In the genomic region with DNA sequence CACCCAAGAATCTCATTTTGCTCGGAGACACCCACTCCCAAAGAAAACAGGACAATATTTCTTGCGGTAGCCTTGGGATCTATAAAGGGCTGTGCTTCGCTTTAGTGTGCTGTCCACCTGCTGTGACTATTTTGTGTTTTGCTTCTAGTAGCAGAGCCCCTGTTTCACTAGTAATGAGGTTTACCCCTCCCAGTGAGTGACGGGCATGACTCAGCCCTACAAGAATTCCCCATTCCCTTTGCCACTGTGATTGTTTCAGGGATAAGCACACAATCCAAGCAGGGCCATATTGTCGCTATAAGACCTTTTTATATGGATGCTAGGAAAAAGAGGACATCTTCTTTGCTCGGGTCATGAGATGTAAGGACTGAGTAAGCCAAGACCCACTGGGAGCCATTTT, we compare ENCODE assay signal across 29 cellular contexts.
DNase-seq lines count a peak whose midpoint lies in the region; ATAC-seq lines count a peak whose summit lies in the region.
"Had no signal": no experiment of that assay in that cellular context is flagged by ENCODE, and none has a peak within 500 bp of the region (broad histone marks: within the 10 kb centered on the region; RNA-seq: fewer than 3 reads in every experiment).

No MANE protein-coding gene starts in this region.

- H3K27me3 ChIP-seq in HUES48 (ENCODE audit: control insufficient read depth, insufficient read depth, low read length) (no peaks in the 10 kb centered on the region), ectodermal cell (ENCODE audit: control insufficient read depth, insufficient read depth, low read length, poor library complexity, severe bottlenecking) (no peaks in the 10 kb centered on the region)
- H3K27me3 ChIP-seq: ascending aorta, SJCRH30 had no signal

- H3K9me3 ChIP-seq in HUES48 (ENCODE audit: control insufficient read depth, insufficient read depth, low read length) = no peaks in the 10 kb centered on the region
- H3K9me3 ChIP-seq in ectodermal cell (ENCODE audit: control insufficient read depth, low read length) = no peaks in the 10 kb centered on the region
- H3K9me3 ChIP-seq: ascending aorta, mucosa of descending colon, SJCRH30, tibial nerve had no signal

- ATAC-seq in GM19035 (IDR thresholded peaks at IDR 0.05; ENCODE audit: unreplicated experiment) (no peak), GM18519 (IDR thresholded peaks at IDR 0.05; ENCODE audit: low FRiP score, unreplicated experiment) (no peak)
- ATAC-seq: mucosa of descending colon; natural killer cell treated with Interleukin-12 subunit alpha and Interleukin-12 subunit beta and Interleukin-15 and Interleukin-18, amount 100 ng/mL, for 72 hours; stimulated activated effector memory CD8-positive, alpha-beta T cell treated with anti-CD3 and anti-CD28 coated beads, Interleukin-12 subunit alpha, Interleukin-12 subunit beta, amount 100 ng/mL, for 72 hours; T-cell had no signal

- DNase-seq in Daoy (ENCODE audit: low read depth) (peak; percentile 73), kidney tubule cell (ENCODE audit: low spot score) (peak; percentile 6), retina (no peak)
- DNase-seq in activated CD8-positive, alpha-beta memory T cell treated with anti-CD3 and anti-CD28 coated beads for 24 hours = no peak
- DNase-seq: activated CD4-positive, alpha-beta T cell treated with anti-CD3 and anti-CD28 coated beads, Interleukin-2, amount 10 ng/mL, durations not matched to agents 24 days and 14 days; activated gamma-delta T cell treated with Interleukin-2 at 50 U/mL for 16 hours; activated T-cell treated with anti-CD3 and anti-CD28 coated beads, Interleukin-2, amount 50 U/mL, for 48 hours; CD8-positive, alpha-beta memory T cell; DMS153; effector memory CD4-positive, alpha-beta T cell; erythroblast; glutamatergic neuron; GM23248; mucosa of descending colon; NCI-H446; NCI-H748 treated with DMSO at 0.1 percent for 48 hours; SJCRH30; stimulated activated CD4-positive, alpha-beta T cell treated with anti-CD3 and anti-CD28 coated beads, Interleukin-15, amount 100 ng/mL, for 24 hours; T-cell had no signal

- WGBS in ectodermal cell, 2 experiments = 44 to 53% methylated on average over 6 of the region's 6 CpGs

- H3K36me3 ChIP-seq in HUES48 (ENCODE audit: control insufficient read depth, insufficient read depth, low read length) (no peaks in the 10 kb centered on the region), ectodermal cell (ENCODE audit: control insufficient read depth, insufficient read depth, low read length) (no peaks in the 10 kb centered on the region)
- H3K36me3 ChIP-seq: ascending aorta, SJCRH30, tibial nerve had no signal

- H3K4me1 ChIP-seq in HUES48 (ENCODE audit: control insufficient read depth, insufficient read depth, low read length) = peaks cover 20% of the 10 kb centered on the region
- H3K4me1 ChIP-seq in ectodermal cell (ENCODE audit: control insufficient read depth, insufficient read depth, low read length) = peaks cover 24% of the 10 kb centered on the region
- H3K4me1 ChIP-seq: ascending aorta, SJCRH30, tibial nerve had no signal

- H3K9ac ChIP-seq in HUES48 (ENCODE audit: low read depth, low read length) = no peak overlapping the region
- H3K9ac ChIP-seq: GM23248 had no signal

- H3K27ac ChIP-seq in HUES48 (ENCODE audit: low read depth, low read length) (peak overlapping the region; percentile 76), ectodermal cell (ENCODE audit: insufficient read depth, low read depth, low read length, poor library complexity, severe bottlenecking) (peak overlapping the region; percentile 40)
- H3K27ac ChIP-seq: ascending aorta, coronary artery, GM23248, SJCRH30, tibial nerve had no signal

- no peak overlapping the region for H3K4me3 ChIP-seq in HUES48 (ENCODE audit: low read depth, low read length)
- H3K4me3 ChIP-seq in ectodermal cell (ENCODE audit: insufficient read depth, low read depth, low read length) = no peak overlapping the region
- H3K4me3 ChIP-seq: ascending aorta, coronary artery, GM23248, lung, mucosa of descending colon, SJCRH30, tibial nerve had no signal

Comparison
In these comparisons a context has a peak if more than half of its experiments do, and no peak if none do; other contexts are left out.
1. DNase-seq: peak in Daoy (single experiment) and kidney tubule cell (single experiment); none in activated CD8-positive, alpha-beta memory T cell treated with anti-CD3 and anti-CD28 coated beads for 24 hours (single experiment) and retina (single experiment).